In the genomic region with DNA sequence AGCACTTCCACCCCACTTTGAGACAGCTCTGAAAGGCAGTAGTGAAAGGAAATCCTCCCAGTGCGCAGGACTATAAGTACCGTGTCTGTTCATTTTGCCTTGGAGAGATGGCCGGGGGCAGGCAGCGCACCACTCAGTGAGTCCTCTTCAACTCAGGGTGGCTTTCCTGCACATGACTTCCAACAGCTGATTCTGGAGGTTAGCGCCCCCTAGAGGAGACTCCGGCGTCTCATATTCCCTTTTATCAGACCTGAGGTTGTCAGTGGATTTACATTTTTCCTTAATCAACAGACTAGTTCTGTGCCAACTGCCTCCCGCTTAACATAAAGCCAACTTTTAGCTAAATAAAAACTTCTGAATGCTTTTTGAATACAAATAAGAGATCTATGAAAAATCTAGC, we compare ENCODE assay signal across 11 cellular contexts.
DNase-seq lines count a peak whose midpoint lies in the region; ATAC-seq and TF ChIP-seq lines count a peak whose summit lies in the region.
"Had no signal": no experiment of that assay in that cellular context is flagged by ENCODE, and none has a peak within 500 bp of the region (broad histone marks: within the 10 kb centered on the region; RNA-seq: fewer than 3 reads in every experiment).

No MANE protein-coding gene starts in this region.

- ATAC-seq in GM19463 (IDR thresholded peaks at IDR 0.05; ENCODE audit: unreplicated experiment): no peak

- in situ Hi-C loops in ACHN (cut with HindIII; ENCODE audit: low pct_ligation_motif_present, low pct_unique_long_range_greater_than_20kb, low sequenced_read_pairs): no loop called here

- no peak overlapping the region for H3K4me3 ChIP-seq in epithelial cell of proximal tubule (ENCODE audit: low read depth, low read length)
- H3K4me3 ChIP-seq: tibial artery had no signal

- DNase-seq in ACHN (peak; percentile 20), EL (peak; percentile 13), NCI-H69 (lab: John Stamatoyannopoulos, UW) (peak; percentile 48), epithelial cell of proximal tubule (ENCODE audit: low read depth) (no peak), HPDE6-E6E7 (ENCODE audit: extremely low spot score) (no peak), nucleus accumbens (lab: John Stamatoyannopoulos, UW) (no peak), NCI-H774 (lab: John Stamatoyannopoulos, UW) (no peak)
- DNase-seq: activated effector memory CD4-positive, alpha-beta T cell treated with Interleukin-2 at 50 U/mL for 16 hours; retina; tibial artery had no signal

- peak; percentile 50 for TF ChIP-seq CTCF in epithelial cell of proximal tubule (conservative IDR thresholded peaks at IDR 0.05; ENCODE audit: low read depth, low read length)

Comparison
In these comparisons a context has a peak if more than half of its experiments do, and no peak if none do; other contexts are left out.
1. DNase-seq: peak in ACHN (single experiment), EL (single experiment) and NCI-H69 (single experiment); none in epithelial cell of proximal tubule (single experiment), HPDE6-E6E7 (single experiment), nucleus accumbens (0 of 56) and NCI-H774 (single experiment).